ENCODE assay signal across 1 cellular context in the genomic region with DNA sequence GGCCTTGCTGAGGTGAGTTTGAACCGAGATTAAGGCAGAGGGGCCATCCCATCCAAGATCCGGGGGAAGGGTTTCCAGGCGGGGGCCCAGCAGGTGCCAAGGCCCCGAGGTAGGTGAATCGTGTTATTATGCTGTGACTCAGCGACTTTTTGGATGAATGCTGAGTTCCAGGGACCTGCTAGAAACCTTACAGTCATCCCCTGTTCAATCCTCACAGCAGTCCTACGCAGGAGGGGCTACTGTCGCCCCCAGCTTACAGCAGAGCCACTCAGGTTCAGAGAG.
TF ChIP-seq lines count a peak whose summit lies in the region.

No MANE protein-coding gene starts in this region.

TF ChIP-seq in H1, 55 proteins besides CTCF, POLR2A, EP300 and RAD21:
- no peak for TF ChIP-seq NANOG (IDR thresholded peaks at IDR 0.05; ENCODE audit: insufficient read depth, low read depth, low read length, poor library complexity, severe bottlenecking)
- TF ChIP-seq, protein P1, sequence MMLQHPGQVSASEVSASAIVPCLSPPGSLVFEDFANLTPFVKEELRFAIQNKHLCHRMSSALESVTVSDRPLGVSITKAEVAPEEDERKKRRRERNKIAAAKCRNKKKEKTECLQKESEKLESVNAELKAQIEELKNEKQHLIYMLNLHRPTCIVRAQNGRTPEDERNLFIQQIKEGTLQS (IDR thresholded peaks at IDR 0.05; ENCODE audit: insufficient read depth, low read depth, low read length) = no peak
- TF ChIP-seq SIN3A (conservative IDR thresholded peaks at IDR 0.05 in 1 of 2, IDR thresholded peaks at IDR 0.05 in 1 of 2; ENCODE audit: low read depth in 1 of 2, low read length in 2 of 2) = no peak
- peak; percentile 58; the same call in 1 of the 2 replicates for TF ChIP-seq BACH1 (IDR thresholded peaks at IDR 0.05; ENCODE audit: low read length)
